In genomic region chr10:35058134-35058533, GRCh38 we compare ENCODE assay signal across 1 cellular context.
A peak's percentile ranks its signal among the peaks of the same experiment; 100 is the strongest.
TF ChIP-seq lines count a peak whose summit lies in the region.

No MANE protein-coding gene starts in this region.

TF ChIP-seq in SK-N-SH, 30 proteins besides CTCF, POLR2A, EP300 and RAD21 (continued from another document):
- TF ChIP-seq USF2 (IDR thresholded peaks at IDR 0.05; ENCODE audit: borderline replicate concordance, low read depth, low read length) (no peak), NFIC (IDR thresholded peaks at IDR 0.05; ENCODE audit: borderline replicate concordance) (peak; percentile 74; the same call in 1 of the 2 replicates), FOXJ3 (CRISPR knock-in tag; IDR thresholded peaks at IDR 0.05) (no peak), REST (IDR thresholded peaks at IDR 0.05; ENCODE audit: low read depth, low read length) (0 out of 2 replicates have a peak, but pooled peaks have one; percentile 40), NRF1 (IDR thresholded peaks at IDR 0.05; ENCODE audit: low read depth, low read length) (no peak), YY1 (IDR thresholded peaks at IDR 0.05; ENCODE audit: low read depth) (peak; percentile 59; the same call in 1 of the 2 replicates), JUND (IDR thresholded peaks at IDR 0.05) (peak; percentile 94)
